27 cellular contexts compared by ENCODE assay signal in the genomic region with DNA sequence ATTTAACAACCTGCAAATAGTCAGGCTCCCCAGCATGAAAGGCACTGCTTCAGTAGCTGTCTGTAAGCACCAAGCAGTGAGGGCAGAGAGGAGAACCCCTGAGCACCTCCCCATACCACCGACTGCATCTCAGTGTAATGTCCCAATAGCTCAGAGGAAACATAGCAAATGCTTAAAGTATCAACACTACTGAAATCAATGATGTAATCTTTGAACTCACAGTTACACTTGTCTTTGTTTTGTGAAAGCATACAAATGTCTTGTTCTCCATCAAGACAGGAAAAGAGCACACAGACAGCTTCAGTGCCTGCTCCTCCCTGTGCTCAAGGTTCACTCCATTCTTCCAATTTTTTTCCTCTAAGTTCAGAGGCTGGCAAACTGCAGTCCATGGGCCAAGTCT.
"Had no signal": no experiment of that assay in that cellular context is flagged by ENCODE, and none has a peak within 500 bp of the region (broad histone marks: within the 10 kb centered on the region; RNA-seq: fewer than 3 reads in every experiment).

No MANE protein-coding gene starts in this region.

- H3K9me3 ChIP-seq: colonic mucosa, esophagus muscularis mucosa, heart right ventricle, left lung, mucosa of descending colon, testis, tibial artery had no signal

- H3K4me3 Mint-ChIP-seq: mesothelial cell of epicardium; naive B cell; natural killer cell treated with Interleukin-12 subunit alpha and Interleukin-12 subunit beta and Interleukin-15 and Interleukin-18, amount 100 ng/mL, for 72 hours; neural crest cell; stimulated activated memory B cell treated with anti-CD40 and anti-IgM and Interleukin-4, amounts not matched to agents 10 μg/mL and 1 μg/mL and 100 μg/mL, for 72 hours; type B pancreatic cell had no signal

- H3K36me3 ChIP-seq: colonic mucosa, esophagus muscularis mucosa, heart right ventricle, left lung, tibial artery had no signal

- H3K9me3 Mint-ChIP-seq: mesothelial cell of epicardium; naive B cell; natural killer cell treated with Interleukin-12 subunit alpha and Interleukin-12 subunit beta and Interleukin-15 and Interleukin-18, amount 100 ng/mL, for 72 hours; neural crest cell; stimulated activated memory B cell treated with anti-CD40 and anti-IgM and Interleukin-4, amounts not matched to agents 10 μg/mL and 1 μg/mL and 100 μg/mL, for 72 hours; type B pancreatic cell had no signal

- H3K4me1 Mint-ChIP-seq: mesothelial cell of epicardium; naive B cell; neural crest cell; stimulated activated memory B cell treated with anti-CD40 and anti-IgM and Interleukin-4, amounts not matched to agents 10 μg/mL and 1 μg/mL and 100 μg/mL, for 72 hours had no signal

- H3K4me1 ChIP-seq: colonic mucosa, esophagus muscularis mucosa, foreskin keratinocyte, heart right ventricle, left lung, parathyroid adenoma, testis, tibial artery had no signal

- H3K79me2 ChIP-seq: parathyroid adenoma had no signal

- H3K27me3 Mint-ChIP-seq: naive B cell, progenitor cell of endocrine pancreas, type B pancreatic cell had no signal

- H3K36me3 Mint-ChIP-seq: mesothelial cell of epicardium; naive B cell; natural killer cell treated with Interleukin-12 subunit alpha and Interleukin-12 subunit beta and Interleukin-15 and Interleukin-18, amount 100 ng/mL, for 72 hours; stimulated activated memory B cell treated with anti-CD40 and anti-IgM and Interleukin-4, amounts not matched to agents 10 μg/mL and 1 μg/mL and 100 μg/mL, for 72 hours; type B pancreatic cell had no signal

- ATAC-seq: foreskin keratinocyte; heart right ventricle; left cardiac atrium; left lung; mucosa of descending colon; natural killer cell treated with Interleukin-12 subunit alpha and Interleukin-12 subunit beta and Interleukin-15 and Interleukin-18, amount 100 ng/mL, for 72 hours; sciatic nerve; stimulated activated memory B cell treated with anti-CD40 and anti-IgM and Interleukin-4, amounts not matched to agents 10 μg/mL and 1 μg/mL and 100 μg/mL, for 72 hours; stimulated activated naive CD8-positive, alpha-beta T cell treated with anti-CD3 and anti-CD28 coated beads, Interleukin-15, Interleukin-2, amounts not matched to agents 100 U/mL and 50 U/mL, for 24 hours had no signal

- DNase-seq: colonic mucosa; dermis blood vessel endothelial cell; effector memory CD4-positive, alpha-beta T cell; foreskin keratinocyte; glutamatergic neuron; heart right ventricle; hippocampal formation; left cardiac atrium; left lung; mesenchymal stem cell; mucosa of descending colon; naive B cell; stimulated activated CD4-positive, alpha-beta T cell treated with anti-CD3 and anti-CD28 coated beads, Interleukin-2, amount 100 ng/mL, for 24 hours; stimulated activated CD4-positive, alpha-beta T cell treated with anti-CD3 and anti-CD28 coated beads, Interleukin-4, amount 100 ng/mL, for 4 hours; stimulated activated naive CD8-positive, alpha-beta T cell treated with anti-CD3 and anti-CD28 coated beads, Interleukin-15, Interleukin-2, amounts not matched to agents 100 U/mL and 50 U/mL, for 24 hours; substantia nigra; testis; tibial artery had no signal

- H3K27ac Mint-ChIP-seq: mesothelial cell of epicardium; naive B cell; natural killer cell treated with Interleukin-12 subunit alpha and Interleukin-12 subunit beta and Interleukin-15 and Interleukin-18, amount 100 ng/mL, for 72 hours; progenitor cell of endocrine pancreas; stimulated activated memory B cell treated with anti-CD40 and anti-IgM and Interleukin-4, amounts not matched to agents 10 μg/mL and 1 μg/mL and 100 μg/mL, for 72 hours; type B pancreatic cell had no signal

- H3K9ac ChIP-seq: parathyroid adenoma had no signal

- H3K27ac ChIP-seq: colonic mucosa, esophagus muscularis mucosa, foreskin keratinocyte, heart right ventricle, left lung, parathyroid adenoma, testis, tibial artery had no signal

- H2AFZ ChIP-seq: parathyroid adenoma had no signal

- H3K4me3 ChIP-seq: colonic mucosa, esophagus muscularis mucosa, heart right ventricle, left lung, mucosa of descending colon, testis, tibial artery had no signal

- H3K27me3 ChIP-seq: colonic mucosa, esophagus muscularis mucosa, foreskin keratinocyte, testis, tibial artery had no signal
